Comparison of ENCODE assay signal across 8 cellular contexts in genomic region chr7:108452707-108453106, GRCh38. TPM values are rescaled to one million over a fixed set of nuclear protein-coding genes. Genes with fewer than 3 reads are reported as not detected.
A peak's percentile ranks its signal among the peaks of the same experiment; 100 is the strongest.
DNase-seq lines count a peak whose midpoint lies in the region; ATAC-seq and TF ChIP-seq lines count a peak whose summit lies in the region.

No MANE protein-coding gene starts in this region.

- peak; percentile 51 for ATAC-seq in GM18502 (IDR thresholded peaks at IDR 0.05; ENCODE audit: poor library complexity, unreplicated experiment)
- ATAC-seq in SK-N-SH treated with all-trans-retinoic acid at 6 μM for 48 hours, result peak; percentile 66

- peaks cover 10% of the 10 kb centered on the region for H3K9me3 Mint-ChIP-seq in glutamatergic neuron (ENCODE audit: unreplicated experiment)
- H3K9me3 Mint-ChIP-seq in endothelial cell (ENCODE audit: unreplicated experiment), result no peaks in the 10 kb centered on the region

- DNase-seq in AG20443 (ENCODE audit: low spot score) (peak; percentile 48), HPDE6-E6E7 (ENCODE audit: extremely low spot score) (peak; percentile 13), glutamatergic neuron (no peak), NCI-H2196 treated with DMSO at 0.1 percent for 48 hours (lab: John Stamatoyannopoulos, UW; ENCODE audit: unreplicated experiment) (no peak), endothelial cell (ENCODE audit: low spot score) (no peak), NCI-H226 (no peak)

- H3K4me1 Mint-ChIP-seq in glutamatergic neuron (ENCODE audit: low read depth, unreplicated experiment) (peaks cover 20% of the 10 kb centered on the region), endothelial cell (ENCODE audit: unreplicated experiment) (peaks cover 9% of the 10 kb centered on the region)

- TF ChIP-seq CTCF in glutamatergic neuron (IDR thresholded peaks at IDR 0.05; ENCODE audit: partially characterized antibody, unreplicated experiment), result peak; percentile 68
- TF ChIP-seq CTCF in endothelial cell (IDR thresholded peaks at IDR 0.05; ENCODE audit: unreplicated experiment), result no peak

- no peaks in the 10 kb centered on the region for H3K36me3 Mint-ChIP-seq in glutamatergic neuron (ENCODE audit: unreplicated experiment)
- peaks cover 3% of the 10 kb centered on the region for H3K36me3 Mint-ChIP-seq in endothelial cell (ENCODE audit: low read depth, unreplicated experiment)

- H3K4me3 Mint-ChIP-seq in glutamatergic neuron (ENCODE audit: unreplicated experiment) (peak overlapping the region; percentile 74), endothelial cell (ENCODE audit: unreplicated experiment) (no peak overlapping the region)

- H3K27ac Mint-ChIP-seq in glutamatergic neuron (ENCODE audit: unreplicated experiment) (no peak overlapping the region), endothelial cell (ENCODE audit: unreplicated experiment) (no peak overlapping the region)

- H3K27me3 Mint-ChIP-seq in glutamatergic neuron (ENCODE audit: unreplicated experiment) (peaks cover 9% of the 10 kb centered on the region), endothelial cell (ENCODE audit: unreplicated experiment) (peaks cover 15% of the 10 kb centered on the region)

TF ChIP-seq in SK-N-SH treated with all-trans-retinoic acid at 6 μM for 48 hours, 23 proteins besides CTCF, POLR2A, EP300 and RAD21:
- TF ChIP-seq OSR1 (CRISPR knock-in tag; IDR thresholded peaks at IDR 0.05) (no peak), ZNF8 (CRISPR knock-in tag; IDR thresholded peaks at IDR 0.05) (no peak), TCF4 (CRISPR knock-in tag; IDR thresholded peaks at IDR 0.05; ENCODE audit: borderline replicate concordance) (no peak), PPARA (CRISPR knock-in tag; IDR thresholded peaks at IDR 0.05; ENCODE audit: borderline replicate concordance) (no peak), ESRRG (CRISPR knock-in tag; IDR thresholded peaks at IDR 0.05) (no peak), GLIS3 (CRISPR knock-in tag; IDR thresholded peaks at IDR 0.05) (no peak), SNAI2 (CRISPR knock-in tag; IDR thresholded peaks at IDR 0.05) (no peak), ZFP3 (CRISPR knock-in tag; IDR thresholded peaks at IDR 0.05) (no peak), CSDC2 (CRISPR knock-in tag; IDR thresholded peaks at IDR 0.05) (no peak), ISL1 (CRISPR knock-in tag; IDR thresholded peaks at IDR 0.05) (no peak)

RNA-seq across cellular contexts. Expression of gene NRCAM, which starts 3.5 kb away (rescaled TPM):
- total RNA-seq in glutamatergic neuron (ENCODE audit: unreplicated experiment), result 120 TPM
- total RNA-seq in endothelial cell (ENCODE audit: unreplicated experiment), result 2.2 TPM

Comparison
In these comparisons a context has a peak if more than half of its experiments do, and no peak if none do; other contexts are left out.
1. DNase-seq: peak in AG20443 (single experiment) and HPDE6-E6E7 (single experiment); none in glutamatergic neuron (single experiment), NCI-H2196 treated with DMSO at 0.1 percent for 48 hours (single experiment), endothelial cell (single experiment) and NCI-H226 (single experiment).
2. RNA of gene NRCAM, which starts 3.5 kb away (total RNA-seq): 120 TPM in glutamatergic neuron (single experiment); 2.2 TPM in endothelial cell (single experiment); every median in the first group is over 10 times any median in the second.